In the genomic region with DNA sequence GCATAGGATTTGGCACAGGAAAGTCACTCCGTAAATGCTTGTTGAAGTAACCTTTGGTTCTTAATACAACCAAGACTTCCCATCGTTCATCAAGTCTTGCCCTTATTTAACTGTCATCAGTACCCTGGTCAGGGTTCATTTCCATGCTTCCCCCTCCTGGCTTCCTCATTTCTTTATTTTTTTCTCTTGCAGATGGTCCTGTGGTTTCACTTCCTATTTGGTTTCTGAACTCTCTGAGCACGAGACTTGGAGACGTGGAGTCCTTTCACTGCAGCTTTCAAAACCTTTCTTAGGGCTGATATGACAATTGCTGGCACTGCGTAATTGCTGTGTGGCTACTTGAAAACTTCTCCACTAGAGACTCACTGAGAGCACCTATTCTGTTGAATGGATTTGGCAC, we compare ENCODE assay signal across 15 cellular contexts. TPM values are rescaled to one million over a fixed set of nuclear protein-coding genes. Genes with fewer than 3 reads are reported as not detected.
DNase-seq lines count a peak whose midpoint lies in the region; ATAC-seq, FAIRE-seq and TF ChIP-seq lines count a peak whose summit lies in the region.
"Had no signal": no experiment of that assay in that cellular context is flagged by ENCODE, and none has a peak within 500 bp of the region (broad histone marks: within the 10 kb centered on the region; RNA-seq: fewer than 3 reads in every experiment).

No MANE protein-coding gene starts in this region.

- DNase-seq in KG1 (lab: John Stamatoyannopoulos, UW) (peak; percentile 29), T-helper 17 cell (no peak), mucosa of gallbladder (ENCODE audit: low spot score) (peak; percentile 18), H54 (ENCODE audit: insufficient read length, low spot score) (no peak), foreskin melanocyte (no peak), NCI-H187 treated with DMSO at 0.1 percent for 48 hours (lab: John Stamatoyannopoulos, UW) (no peak)
- DNase-seq: DMS153, NCI-H1092 treated with DMSO at 0.1 percent for 48 hours, NCI-H524 treated with DMSO at 0.1 percent for 48 hours had no signal

- no peaks in the 10 kb centered on the region for H3K36me3 Mint-ChIP-seq in T-helper 17 cell (ENCODE audit: low read depth)

- H3K9ac ChIP-seq in BLaER1 treated with 17β-estradiol and CSF1 and Interleukin-3, amounts not matched to agents 10 nM and 100 nM = peak overlapping the region in 10 of 11 experiments; percentile 14 to 87 (median 64); a peak in 18 of 22 replicates

- H3K4me3 ChIP-seq in BLaER1 treated with 17β-estradiol and CSF1 and Interleukin-3, amounts not matched to agents 10 nM and 100 nM = peak overlapping the region in 5 of 10 experiments; percentile 8 to 44 (median 21); a peak in 4 of 20 replicates
- H3K4me3 ChIP-seq: lung, SJSA1 had no signal

- ATAC-seq in T-helper 17 cell = peak; percentile 37
- ATAC-seq in GM19463 (IDR thresholded peaks at IDR 0.05; ENCODE audit: unreplicated experiment) = no peak
- ATAC-seq: activated CD4-positive, CD25-positive, alpha-beta regulatory T cell treated with anti-CD3 and anti-CD28 coated beads, Interleukin-2, amount 50 U/mL, for 24 hours had no signal

- H3K36me3 ChIP-seq in BLaER1 treated with 17β-estradiol and CSF1 and Interleukin-3, amounts not matched to agents 10 nM and 100 nM = 0 out of 22 replicates have a peak, but pooled peaks cover 0 to 6% (median 0%) of the 10 kb centered on the region in 11 experiments
- H3K36me3 ChIP-seq: SJSA1 had no signal

- no peak for FAIRE-seq in H54 (lab: Jason Lieb, UNC)

- TF ChIP-seq POLR2A in H54 (IDR thresholded peaks at IDR 0.05; ENCODE audit: low read depth, low read length) = no peak

- H3K27me3 Mint-ChIP-seq in T-helper 17 cell = no peaks in the 10 kb centered on the region

- peak overlapping the region; percentile 42 to 99 (median 73) for H3K4me2 ChIP-seq in BLaER1 treated with 17β-estradiol and CSF1 and Interleukin-3, amounts not matched to agents 10 nM and 100 nM

- peaks cover 0 to 16% (median 0%) of the 10 kb centered on the region in 11 experiments; a peak in 6 of 22 replicates for H3K9me3 ChIP-seq in BLaER1 treated with 17β-estradiol and CSF1 and Interleukin-3, amounts not matched to agents 10 nM and 100 nM (replicated peaks in 1 of 11)
- H3K9me3 ChIP-seq in T-helper 17 cell (ENCODE audit: control insufficient read depth, low read length, poor library complexity, severe bottlenecking) = no peaks in the 10 kb centered on the region
- H3K9me3 ChIP-seq: SJSA1 had no signal

- no peaks in the 10 kb centered on the region for H3K27me3 ChIP-seq in BLaER1 treated with 17β-estradiol and CSF1 and Interleukin-3, amounts not matched to agents 10 nM and 100 nM
- H3K27me3 ChIP-seq: SJSA1 had no signal

- H3K4me1 ChIP-seq in BLaER1 treated with 17β-estradiol and CSF1 and Interleukin-3, amounts not matched to agents 10 nM and 100 nM = peaks cover 40 to 80% (median 56%) of the 10 kb centered on the region in 10 experiments
- H3K4me1 ChIP-seq: SJSA1 had no signal

- H3K4me1 Mint-ChIP-seq in T-helper 17 cell = no peaks in the 10 kb centered on the region

- H3K27ac ChIP-seq in BLaER1 treated with 17β-estradiol and CSF1 and Interleukin-3, amounts not matched to agents 10 nM and 100 nM = peak overlapping the region; percentile 19 to 95 (median 77); a peak in 21 of 22 replicates
- H3K27ac ChIP-seq: epithelial cell of prostate, SJSA1 had no signal

- no peaks in the 10 kb centered on the region for H4K20me1 ChIP-seq in BLaER1 treated with 17β-estradiol and CSF1 and Interleukin-3, amounts not matched to agents 10 nM and 100 nM

- H3K27ac Mint-ChIP-seq in T-helper 17 cell = no peak overlapping the region

- H3K4me3 Mint-ChIP-seq in T-helper 17 cell = no peak overlapping the region

RNA-seq across cellular contexts. Expression of a gene that starts 59.9 kb away (rescaled TPM):
- total RNA-seq in T-helper 17 cell = under 1 TPM; 0.60 to 0.82 TPM
- total RNA-seq in mucosa of gallbladder = 17.1 TPM

Comparison
In these comparisons a context has a peak if more than half of its experiments do, and no peak if none do; other contexts are left out.
1. DNase-seq: peak in KG1 (single experiment) and mucosa of gallbladder (single experiment); none in T-helper 17 cell (0 of 3), H54 (single experiment), foreskin melanocyte (single experiment) and NCI-H187 treated with DMSO at 0.1 percent for 48 hours (single experiment).